Comparison of ENCODE assay signal across 1 cellular context in genomic region chr14:55097894-55098560, GRCh38.
A peak's percentile ranks its signal among the peaks of the same experiment; 100 is the strongest.
TF ChIP-seq lines count a peak whose summit lies in the region.

No MANE protein-coding gene starts in this region.

TF ChIP-seq in GM12878, 131 proteins besides CTCF, POLR2A, EP300 and RAD21 (continues in another document):
- TF ChIP-seq SP1 (IDR thresholded peaks at IDR 0.05; ENCODE audit: low read depth, low read length) (no peak), RBBP5 (conservative IDR thresholded peaks at IDR 0.05) (no peak), NFYA (IDR thresholded peaks at IDR 0.05; ENCODE audit: borderline replicate concordance, low read depth, low read length) (no peak), BCLAF1 (IDR thresholded peaks at IDR 0.05) (no peak), NKRF (conservative IDR thresholded peaks at IDR 0.05) (no peak), KAT2A (conservative IDR thresholded peaks at IDR 0.05; ENCODE audit: control insufficient read depth, low read depth, low read length) (no peak), STAT1 (conservative IDR thresholded peaks at IDR 0.05) (no peak), PAX8 (IDR thresholded peaks at IDR 0.05) (no peak), BRCA1 (IDR thresholded peaks at IDR 0.05; ENCODE audit: low read depth, low read length) (no peak), ZZZ3 (IDR thresholded peaks at IDR 0.05; ENCODE audit: control insufficient read depth, insufficient read length, low read depth) (no peak), ATF3 (IDR thresholded peaks at IDR 0.05; ENCODE audit: borderline replicate concordance, extremely low read depth, low read depth, low read length) (no peak), HDAC6 (IDR thresholded peaks at IDR 0.05; ENCODE audit: unreplicated experiment) (no peak), FOXM1 (IDR thresholded peaks at IDR 0.05; ENCODE audit: low read depth, low read length) (peak; percentile 71), LARP7 (IDR thresholded peaks at IDR 0.05) (no peak; the same call in 1 of the 2 replicates), CHD1 (IDR thresholded peaks at IDR 0.05; ENCODE audit: low read depth, low read length) (no peak), SIX5 (IDR thresholded peaks at IDR 0.05; ENCODE audit: low read depth, low read length, severe bottlenecking) (no peak), JUND (IDR thresholded peaks at IDR 0.05; ENCODE audit: low read depth, low read length) (peak; percentile 91), SRF (IDR thresholded peaks at IDR 0.05; ENCODE audit: low read depth in 2 of 2, low read length in 2 of 2) (0 out of 4 replicates have a peak, but pooled peaks of 1 of the 2 experiments have one; percentile 32), BCL3 (IDR thresholded peaks at IDR 0.05; ENCODE audit: borderline replicate concordance, insufficient read depth, low read depth, low read length, poor library complexity, severe bottlenecking) (peak; percentile 36), HDGF (IDR thresholded peaks at IDR 0.05) (no peak), MXI1 (IDR thresholded peaks at IDR 0.05; ENCODE audit: low read depth, low read length) (peak; percentile 78; the same call in 1 of the 2 replicates), POLR2AphosphoS2 (IDR thresholded peaks at IDR 0.05; ENCODE audit: low read depth, low read length) (no peak), CHD4 (IDR thresholded peaks at IDR 0.05) (no peak), IKZF2 (IDR thresholded peaks at IDR 0.05) (peak; percentile 91 to 94), CHD2 (IDR thresholded peaks at IDR 0.05; ENCODE audit: borderline replicate concordance, low read depth, low read length) (no peak), SMC3 (IDR thresholded peaks at IDR 0.05; ENCODE audit: borderline replicate concordance, low read length) (no peak), RB1 (IDR thresholded peaks at IDR 0.05; ENCODE audit: borderline replicate concordance) (no peak), BACH1 (IDR thresholded peaks at IDR 0.05; ENCODE audit: borderline replicate concordance) (no peak; the same call in 1 of the 2 replicates), ZNF24 (IDR thresholded peaks at IDR 0.05) (no peak), MYB (IDR thresholded peaks at IDR 0.05; ENCODE audit: borderline replicate concordance, low read depth, low read length) (no peak), RUNX3 (IDR thresholded peaks at IDR 0.05; ENCODE audit: low read length) (peak; percentile 97), STAT3 (IDR thresholded peaks at IDR 0.05; ENCODE audit: low read depth, low read length) (no peak), ZBED1 (IDR thresholded peaks at IDR 0.05; ENCODE audit: borderline replicate concordance) (peak; percentile 66; the same call in 1 of the 2 replicates), SREBF2 (IDR thresholded peaks at IDR 0.05; ENCODE audit: low read length) (no peak), ZNF687 (IDR thresholded peaks at IDR 0.05) (peak; percentile 99), SMAD5 (IDR thresholded peaks at IDR 0.05; ENCODE audit: low read depth) (no peak), POU2F2 (IDR thresholded peaks at IDR 0.05; ENCODE audit: borderline replicate concordance, low read depth, low read length) (peak; percentile 67; the same call in 2 of the 3 replicates), ZNF207 (IDR thresholded peaks at IDR 0.05; ENCODE audit: borderline replicate concordance) (no peak), RFX5 (IDR thresholded peaks at IDR 0.05; ENCODE audit: low read depth, low read length) (no peak), ZNF217 (IDR thresholded peaks at IDR 0.05) (0 out of 2 replicates have a peak, but pooled peaks have one; percentile 67), EED (IDR thresholded peaks at IDR 0.05; ENCODE audit: low read depth) (peak; percentile 77), SIN3A (IDR thresholded peaks at IDR 0.05; ENCODE audit: low read depth, low read length) (no peak)
- TF ChIP-seq, protein P1, sequence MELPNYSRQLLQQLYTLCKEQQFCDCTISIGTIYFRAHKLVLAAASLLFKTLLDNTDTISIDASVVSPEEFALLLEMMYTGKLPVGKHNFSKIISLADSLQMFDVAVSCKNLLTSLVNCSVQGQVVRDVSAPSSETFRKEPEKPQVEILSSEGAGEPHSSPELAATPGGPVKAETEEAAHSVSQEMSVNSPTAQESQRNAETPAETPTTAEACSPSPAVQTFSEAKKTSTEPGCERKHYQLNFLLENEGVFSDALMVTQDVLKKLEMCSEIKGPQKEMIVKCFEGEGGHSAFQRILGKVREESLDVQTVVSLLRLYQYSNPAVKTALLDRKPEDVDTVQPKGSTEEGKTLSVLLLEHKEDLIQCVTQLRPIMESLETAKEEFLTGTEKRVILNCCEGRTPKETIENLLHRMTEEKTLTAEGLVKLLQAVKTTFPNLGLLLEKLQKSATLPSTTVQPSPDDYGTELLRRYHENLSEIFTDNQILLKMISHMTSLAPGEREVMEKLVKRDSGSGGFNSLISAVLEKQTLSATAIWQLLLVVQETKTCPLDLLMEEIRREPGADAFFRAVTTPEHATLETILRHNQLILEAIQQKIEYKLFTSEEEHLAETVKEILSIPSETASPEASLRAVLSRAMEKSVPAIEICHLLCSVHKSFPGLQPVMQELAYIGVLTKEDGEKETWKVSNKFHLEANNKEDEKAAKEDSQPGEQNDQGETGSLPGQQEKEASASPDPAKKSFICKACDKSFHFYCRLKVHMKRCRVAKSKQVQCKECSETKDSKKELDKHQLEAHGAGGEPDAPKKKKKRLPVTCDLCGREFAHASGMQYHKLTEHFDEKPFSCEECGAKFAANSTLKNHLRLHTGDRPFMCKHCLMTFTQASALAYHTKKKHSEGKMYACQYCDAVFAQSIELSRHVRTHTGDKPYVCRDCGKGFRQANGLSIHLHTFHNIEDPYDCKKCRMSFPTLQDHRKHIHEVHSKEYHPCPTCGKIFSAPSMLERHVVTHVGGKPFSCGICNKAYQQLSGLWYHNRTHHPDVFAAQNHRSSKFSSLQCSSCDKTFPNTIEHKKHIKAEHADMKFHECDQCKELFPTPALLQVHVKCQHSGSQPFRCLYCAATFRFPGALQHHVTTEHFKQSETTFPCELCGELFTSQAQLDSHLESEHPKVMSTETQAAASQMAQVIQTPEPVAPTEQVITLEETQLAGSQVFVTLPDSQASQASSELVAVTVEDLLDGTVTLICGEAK (IDR thresholded peaks at IDR 0.05; ENCODE audit: borderline replicate concordance): no peak
- TF ChIP-seq, protein P2, sequence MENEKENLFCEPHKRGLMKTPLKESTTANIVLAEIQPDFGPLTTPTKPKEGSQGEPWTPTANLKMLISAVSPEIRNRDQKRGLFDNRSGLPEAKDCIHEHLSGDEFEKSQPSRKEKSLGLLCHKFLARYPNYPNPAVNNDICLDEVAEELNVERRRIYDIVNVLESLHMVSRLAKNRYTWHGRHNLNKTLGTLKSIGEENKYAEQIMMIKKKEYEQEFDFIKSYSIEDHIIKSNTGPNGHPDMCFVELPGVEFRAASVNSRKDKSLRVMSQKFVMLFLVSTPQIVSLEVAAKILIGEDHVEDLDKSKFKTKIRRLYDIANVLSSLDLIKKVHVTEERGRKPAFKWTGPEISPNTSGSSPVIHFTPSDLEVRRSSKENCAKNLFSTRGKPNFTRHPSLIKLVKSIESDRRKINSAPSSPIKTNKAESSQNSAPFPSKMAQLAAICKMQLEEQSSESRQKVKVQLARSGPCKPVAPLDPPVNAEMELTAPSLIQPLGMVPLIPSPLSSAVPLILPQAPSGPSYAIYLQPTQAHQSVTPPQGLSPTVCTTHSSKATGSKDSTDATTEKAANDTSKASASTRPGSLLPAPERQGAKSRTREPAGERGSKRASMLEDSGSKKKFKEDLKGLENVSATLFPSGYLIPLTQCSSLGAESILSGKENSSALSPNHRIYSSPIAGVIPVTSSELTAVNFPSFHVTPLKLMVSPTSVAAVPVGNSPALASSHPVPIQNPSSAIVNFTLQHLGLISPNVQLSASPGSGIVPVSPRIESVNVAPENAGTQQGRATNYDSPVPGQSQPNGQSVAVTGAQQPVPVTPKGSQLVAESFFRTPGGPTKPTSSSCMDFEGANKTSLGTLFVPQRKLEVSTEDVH (IDR thresholded peaks at IDR 0.05; ENCODE audit: low read depth, partially characterized antibody): no peak
